Comparison of ENCODE assay signal across 6 cellular contexts in the genomic region with DNA sequence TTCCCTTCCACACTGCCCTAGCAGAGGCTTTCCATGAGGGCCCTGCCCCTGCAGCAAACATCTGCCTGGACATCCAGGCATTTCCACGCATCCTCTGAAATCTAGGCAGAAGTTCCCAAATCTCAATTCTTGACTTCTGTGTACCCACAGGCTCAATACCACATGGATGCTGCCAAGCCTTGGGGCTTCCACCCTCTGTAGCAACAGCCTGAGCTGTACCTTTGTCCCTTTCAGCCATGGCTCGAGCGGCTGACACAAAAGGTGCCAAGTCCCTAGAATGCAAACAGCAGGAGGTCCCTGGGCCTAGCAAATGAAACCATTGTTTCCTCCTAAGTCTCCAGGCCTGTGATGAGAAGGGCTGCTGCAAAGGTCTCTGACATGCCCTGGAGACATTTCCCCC.
"Had no signal": no experiment of that assay in that cellular context is flagged by ENCODE, and none has a peak within 500 bp of the region (broad histone marks: within the 10 kb centered on the region; RNA-seq: fewer than 3 reads in every experiment).

No MANE protein-coding gene starts in this region.

- H3K4me2 ChIP-seq: GM23338 had no signal

- H2AFZ ChIP-seq: GM23338 had no signal

- ATAC-seq: GM23338, HepG2 had no signal

- DNase-seq: H9, HCEC 1CT, HFFc6 had no signal

- H3K4me3 ChIP-seq: GM23338 had no signal

- H3K27ac ChIP-seq: HL-60 had no signal
